8 cellular contexts compared by ENCODE assay signal in the genomic region with DNA sequence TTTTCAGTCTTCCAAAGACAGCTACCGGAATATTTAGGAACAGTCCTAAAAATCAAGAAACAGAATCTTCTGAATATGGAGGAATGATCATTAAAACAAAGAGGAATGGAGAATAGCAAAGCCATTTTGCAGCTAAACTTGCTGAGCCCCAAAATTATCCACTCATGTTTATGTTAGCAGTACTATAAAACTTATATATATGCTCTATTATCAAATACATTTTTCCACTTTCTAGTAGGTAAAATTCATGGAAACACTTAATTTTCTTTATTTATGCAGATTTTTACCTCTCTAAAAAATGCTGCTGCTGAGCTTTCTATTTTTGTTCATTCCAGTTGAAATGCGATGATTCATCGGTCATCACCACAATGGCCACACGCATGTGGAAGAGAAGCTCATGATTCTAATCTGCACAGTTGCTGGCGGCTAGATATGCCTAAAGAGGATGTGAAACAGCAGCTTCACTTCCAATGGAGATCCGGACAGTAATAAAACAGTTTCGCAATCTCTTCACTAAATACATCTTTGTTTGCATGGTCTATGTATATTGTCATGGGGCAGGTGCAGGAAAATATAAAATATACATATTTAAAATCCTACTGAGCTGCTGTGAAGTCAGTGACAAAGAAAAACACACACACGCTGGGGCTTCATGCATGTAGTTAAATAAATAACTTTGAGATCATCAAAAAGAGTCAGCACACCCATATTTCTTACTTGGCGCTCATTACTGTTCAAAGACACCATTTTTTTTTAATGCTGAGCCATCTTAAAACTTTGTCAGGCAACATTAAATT.
A peak's percentile ranks its signal among the peaks of the same experiment; 100 is the strongest.
DNase-seq lines count a peak whose midpoint lies in the region; ATAC-seq and TF ChIP-seq lines count a peak whose summit lies in the region.

No MANE protein-coding gene starts in this region.

- TF ChIP-seq CTCF in thyroid gland (IDR thresholded peaks at IDR 0.05), result no peak
- TF ChIP-seq CTCF in PC-9 (conservative IDR thresholded peaks at IDR 0.05), result no peak

- no peaks in the 10 kb centered on the region for H4K20me1 ChIP-seq in PC-9 (ENCODE audit: insufficient read depth)

- no peak for TF ChIP-seq POLR2A in thyroid gland (IDR thresholded peaks at IDR 0.05)

- no peaks in the 10 kb centered on the region for H3K9me2 ChIP-seq in PC-9 (ENCODE audit: insufficient read depth)

- POLR2A ChIA-PET in PC-9 (lab: Charles Lee; ENCODE audit: unreplicated experiment), result no interaction called here

- CTCF ChIA-PET in PC-9 (lab: Charles Lee), result no interaction called here

- H3K4me3 ChIP-seq in thyroid gland (replicated peaks in 1 of 3), result no peak overlapping the region
- H3K4me3 ChIP-seq in PC-9, result no peak overlapping the region

- peak; percentile 99 for ATAC-seq in GM21717 (IDR thresholded peaks at IDR 0.05; ENCODE audit: unreplicated experiment)

- H3K9me3 ChIP-seq in thyroid gland (no peaks in the 10 kb centered on the region), PC-9 (ENCODE audit: insufficient read depth, low read depth) (no peaks in the 10 kb centered on the region)

- H3K36me3 ChIP-seq in thyroid gland (no peaks in the 10 kb centered on the region), PC-9 (ENCODE audit: low read depth) (no peaks in the 10 kb centered on the region)

- no peaks in the 10 kb centered on the region for H3K79me2 ChIP-seq in PC-9 (ENCODE audit: low read depth)

- intact Hi-C loops in thyroid gland (cut with DNase I) (no loop called here), PC-9 (cut with micrococcal nuclease; ENCODE audit: unreplicated experiment) (no loop called here)

- no TSS peak for BruUV-seq in PC-9 (replicated peaks; lab: Mats Ljungman, UMichigan)

- peak; percentile 81 for DNase-seq in GM03348 (ENCODE audit: low spot score)
- peak; percentile 16 for DNase-seq in HT-29 (ENCODE audit: low spot score)
- DNase-seq in SKM-1 (lab: John Stamatoyannopoulos, UW; ENCODE audit: unreplicated experiment), result peak; percentile 99
- peak; percentile 68 for DNase-seq in inferior parietal cortex (ENCODE audit: extremely low spot score)
- no peak for DNase-seq in thyroid gland
- no peak for DNase-seq in stimulated activated naive CD4-positive, alpha-beta T cell treated with Interleukin-2 at 50 U/mL for 16 hours (lab: John Stamatoyannopoulos, UW)
- DNase-seq in PC-9, result no peak

- no peaks in the 10 kb centered on the region for H3F3A ChIP-seq in PC-9 (ENCODE audit: insufficient read depth, low read depth)

- no peaks in the 10 kb centered on the region for H3K27me3 ChIP-seq in thyroid gland
- no peaks in the 10 kb centered on the region for H3K27me3 ChIP-seq in PC-9 (ENCODE audit: insufficient read depth, low read depth)

- H3K27ac ChIP-seq in thyroid gland, result no peak overlapping the region
- no peak overlapping the region for H3K27ac ChIP-seq in PC-9

- WGBS in thyroid gland, 2 donors, result 86 to 87% methylated on average over 9 of the region's 9 CpGs

- no peak overlapping the region for H2AFZ ChIP-seq in PC-9

- H3K4me2 ChIP-seq in PC-9, result no peak overlapping the region

- H3K4me1 ChIP-seq in thyroid gland (peaks cover 0 to 5% of the 10 kb centered on the region in 2 donors), PC-9 (replicated peaks; ENCODE audit: insufficient read depth) (no peaks in the 10 kb centered on the region)

Comparison
In these comparisons a context has a peak if more than half of its experiments do, and no peak if none do; other contexts are left out.
1. DNase-seq: peak in GM03348 (single experiment), HT-29 (single experiment), SKM-1 (single experiment) and inferior parietal cortex (single experiment); none in thyroid gland (0 of 2), stimulated activated naive CD4-positive, alpha-beta T cell treated with Interleukin-2 at 50 U/mL for 16 hours (single experiment) and PC-9 (0 of 2).